In genomic region chr9:14021871-14022525, GRCh38 we compare ENCODE assay signal across 1 cellular context.
TF ChIP-seq lines count a peak whose summit lies in the region.

No MANE protein-coding gene starts in this region.

TF ChIP-seq in SK-N-SH treated with all-trans-retinoic acid at 6 μM for 48 hours, 23 proteins besides CTCF, POLR2A, EP300 and RAD21 (continued from another document):
- TF ChIP-seq TSHZ2 (CRISPR knock-in tag; IDR thresholded peaks at IDR 0.05) (no peak), BACH2 (CRISPR knock-in tag; IDR thresholded peaks at IDR 0.05; ENCODE audit: borderline replicate concordance) (no peak), CSDC2 (CRISPR knock-in tag; IDR thresholded peaks at IDR 0.05) (no peak), TOX (CRISPR knock-in tag; IDR thresholded peaks at IDR 0.05; ENCODE audit: borderline replicate concordance) (no peak), ZFP30 (CRISPR knock-in tag; IDR thresholded peaks at IDR 0.05) (no peak)
TF ChIP-seq in SK-N-SH treated with all-trans-retinoic acid at 6 μM for 48 hours: peak in this region for 0.
